1 cellular context compared by ENCODE assay signal in the genomic region with DNA sequence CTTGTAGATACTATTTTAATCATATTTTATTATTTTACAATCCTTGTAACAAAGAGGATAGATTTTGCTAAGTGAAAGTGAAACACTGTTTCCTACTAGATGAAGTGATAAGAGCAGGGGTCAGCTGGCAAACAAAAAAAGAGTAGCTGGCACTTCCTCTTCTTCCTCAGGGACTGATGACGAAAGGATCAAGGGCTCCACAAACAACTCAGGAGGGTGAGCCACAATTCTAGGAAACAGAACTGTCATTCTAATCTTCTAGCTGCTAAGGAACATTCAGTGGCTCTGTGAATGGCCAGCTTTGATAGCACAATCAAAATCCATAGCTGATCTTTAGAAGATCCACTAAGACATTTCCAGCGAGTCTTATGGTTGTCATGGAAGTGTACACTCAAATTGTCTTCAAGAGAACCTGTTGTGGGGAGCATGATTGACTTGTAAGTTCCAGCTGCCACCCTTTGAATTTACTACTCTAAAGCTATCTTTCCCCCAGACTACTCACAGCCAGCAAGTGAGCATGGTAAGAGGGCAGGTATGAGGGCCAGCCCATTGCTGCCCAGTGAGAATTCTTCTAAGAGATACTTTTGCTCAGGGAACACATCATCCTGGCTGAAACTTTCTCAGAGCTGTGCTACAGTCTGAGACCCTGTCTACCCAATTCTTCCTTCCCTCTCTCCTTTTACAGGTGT.
TF ChIP-seq lines count a peak whose summit lies in the region.

No MANE protein-coding gene starts in this region.

TF ChIP-seq in K562, 482 proteins besides CTCF, POLR2A, EP300 and RAD21 (continued from another document and continues in another):
- TF ChIP-seq, protein P1, sequence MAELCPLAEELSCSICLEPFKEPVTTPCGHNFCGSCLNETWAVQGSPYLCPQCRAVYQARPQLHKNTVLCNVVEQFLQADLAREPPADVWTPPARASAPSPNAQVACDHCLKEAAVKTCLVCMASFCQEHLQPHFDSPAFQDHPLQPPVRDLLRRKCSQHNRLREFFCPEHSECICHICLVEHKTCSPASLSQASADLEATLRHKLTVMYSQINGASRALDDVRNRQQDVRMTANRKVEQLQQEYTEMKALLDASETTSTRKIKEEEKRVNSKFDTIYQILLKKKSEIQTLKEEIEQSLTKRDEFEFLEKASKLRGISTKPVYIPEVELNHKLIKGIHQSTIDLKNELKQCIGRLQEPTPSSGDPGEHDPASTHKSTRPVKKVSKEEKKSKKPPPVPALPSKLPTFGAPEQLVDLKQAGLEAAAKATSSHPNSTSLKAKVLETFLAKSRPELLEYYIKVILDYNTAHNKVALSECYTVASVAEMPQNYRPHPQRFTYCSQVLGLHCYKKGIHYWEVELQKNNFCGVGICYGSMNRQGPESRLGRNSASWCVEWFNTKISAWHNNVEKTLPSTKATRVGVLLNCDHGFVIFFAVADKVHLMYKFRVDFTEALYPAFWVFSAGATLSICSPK (IDR thresholded peaks at IDR 0.05; ENCODE audit: borderline replicate concordance), result no peak
- TF ChIP-seq L3MBTL2 (IDR thresholded peaks at IDR 0.05), result no peak
- TF ChIP-seq ZNF184 (CRISPR knock-in tag; IDR thresholded peaks at IDR 0.05), result no peak
- TF ChIP-seq, protein P2, sequence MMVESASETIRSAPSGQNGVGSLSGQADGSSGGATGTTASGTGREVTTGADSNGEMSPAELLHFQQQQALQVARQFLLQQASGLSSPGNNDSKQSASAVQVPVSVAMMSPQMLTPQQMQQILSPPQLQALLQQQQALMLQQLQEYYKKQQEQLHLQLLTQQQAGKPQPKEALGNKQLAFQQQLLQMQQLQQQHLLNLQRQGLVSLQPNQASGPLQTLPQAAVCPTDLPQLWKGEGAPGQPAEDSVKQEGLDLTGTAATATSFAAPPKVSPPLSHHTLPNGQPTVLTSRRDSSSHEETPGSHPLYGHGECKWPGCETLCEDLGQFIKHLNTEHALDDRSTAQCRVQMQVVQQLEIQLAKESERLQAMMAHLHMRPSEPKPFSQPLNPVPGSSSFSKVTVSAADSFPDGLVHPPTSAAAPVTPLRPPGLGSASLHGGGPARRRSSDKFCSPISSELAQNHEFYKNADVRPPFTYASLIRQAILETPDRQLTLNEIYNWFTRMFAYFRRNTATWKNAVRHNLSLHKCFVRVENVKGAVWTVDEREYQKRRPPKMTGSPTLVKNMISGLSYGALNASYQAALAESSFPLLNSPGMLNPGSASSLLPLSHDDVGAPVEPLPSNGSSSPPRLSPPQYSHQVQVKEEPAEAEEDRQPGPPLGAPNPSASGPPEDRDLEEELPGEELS (CRISPR knock-in tag; IDR thresholded peaks at IDR 0.05; ENCODE audit: borderline replicate concordance), result no peak
- no peak for TF ChIP-seq PML (IDR thresholded peaks at IDR 0.05; ENCODE audit: low read length)
- TF ChIP-seq DPF2 (IDR thresholded peaks at IDR 0.05), result peak; percentile 30; the same call in 1 of the 2 replicates
- peak in 1 of 2 experiments; percentile 71; a peak in 1 of 4 replicates for TF ChIP-seq RCOR1 (IDR thresholded peaks at IDR 0.05; ENCODE audit: borderline replicate concordance in 1 of 2, low read depth in 2 of 2, low read length in 2 of 2)
- TF ChIP-seq, protein P3, sequence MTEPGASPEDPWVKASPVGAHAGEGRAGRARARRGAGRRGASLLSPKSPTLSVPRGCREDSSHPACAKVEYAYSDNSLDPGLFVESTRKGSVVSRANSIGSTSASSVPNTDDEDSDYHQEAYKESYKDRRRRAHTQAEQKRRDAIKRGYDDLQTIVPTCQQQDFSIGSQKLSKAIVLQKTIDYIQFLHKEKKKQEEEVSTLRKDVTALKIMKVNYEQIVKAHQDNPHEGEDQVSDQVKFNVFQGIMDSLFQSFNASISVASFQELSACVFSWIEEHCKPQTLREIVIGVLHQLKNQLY (CRISPR knock-in tag; conservative IDR thresholded peaks at IDR 0.05), result no peak
- no peak for TF ChIP-seq IRF2 (CRISPR knock-in tag; IDR thresholded peaks at IDR 0.05)
- TF ChIP-seq SAP30 (IDR thresholded peaks at IDR 0.05; ENCODE audit: borderline replicate concordance, insufficient read depth, low read depth, low read length, poor library complexity, severe bottlenecking), result no peak
- TF ChIP-seq ZNF316 (IDR thresholded peaks at IDR 0.05), result no peak
- no peak for TF ChIP-seq ZFPM2 (CRISPR knock-in tag; IDR thresholded peaks at IDR 0.05)
- TF ChIP-seq NCOA1 (IDR thresholded peaks at IDR 0.05; ENCODE audit: low read depth), result no peak; the same call in 1 of the 2 replicates
- no peak for TF ChIP-seq ZNF232 (CRISPR knock-in tag; IDR thresholded peaks at IDR 0.05)
- no peak for TF ChIP-seq ELF2 (CRISPR knock-in tag; IDR thresholded peaks at IDR 0.05)
- TF ChIP-seq RBBP5 (IDR thresholded peaks at IDR 0.05; ENCODE audit: borderline replicate concordance, insufficient read depth, low read length, poor library complexity, severe bottlenecking), result no peak
- no peak for TF ChIP-seq ZNF217 (CRISPR knock-in tag; IDR thresholded peaks at IDR 0.05)
- 0 out of 2 replicates have a peak, but pooled peaks have one; percentile 38 for TF ChIP-seq MYNN (IDR thresholded peaks at IDR 0.05)
- no peak for TF ChIP-seq MYNN (CRISPR knock-in tag; IDR thresholded peaks at IDR 0.05)
- peak; percentile 59; the same call in 1 of the 2 replicates for TF ChIP-seq NBN (IDR thresholded peaks at IDR 0.05; ENCODE audit: low read depth)
- TF ChIP-seq ILF3 (IDR thresholded peaks at IDR 0.05; ENCODE audit: borderline replicate concordance), result no peak
- TF ChIP-seq, protein P4, sequence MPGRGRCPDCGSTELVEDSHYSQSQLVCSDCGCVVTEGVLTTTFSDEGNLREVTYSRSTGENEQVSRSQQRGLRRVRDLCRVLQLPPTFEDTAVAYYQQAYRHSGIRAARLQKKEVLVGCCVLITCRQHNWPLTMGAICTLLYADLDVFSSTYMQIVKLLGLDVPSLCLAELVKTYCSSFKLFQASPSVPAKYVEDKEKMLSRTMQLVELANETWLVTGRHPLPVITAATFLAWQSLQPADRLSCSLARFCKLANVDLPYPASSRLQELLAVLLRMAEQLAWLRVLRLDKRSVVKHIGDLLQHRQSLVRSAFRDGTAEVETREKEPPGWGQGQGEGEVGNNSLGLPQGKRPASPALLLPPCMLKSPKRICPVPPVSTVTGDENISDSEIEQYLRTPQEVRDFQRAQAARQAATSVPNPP (IDR thresholded peaks at IDR 0.05; ENCODE audit: borderline replicate concordance, insufficient read depth, insufficient read length), result no peak
- TF ChIP-seq, protein P5, sequence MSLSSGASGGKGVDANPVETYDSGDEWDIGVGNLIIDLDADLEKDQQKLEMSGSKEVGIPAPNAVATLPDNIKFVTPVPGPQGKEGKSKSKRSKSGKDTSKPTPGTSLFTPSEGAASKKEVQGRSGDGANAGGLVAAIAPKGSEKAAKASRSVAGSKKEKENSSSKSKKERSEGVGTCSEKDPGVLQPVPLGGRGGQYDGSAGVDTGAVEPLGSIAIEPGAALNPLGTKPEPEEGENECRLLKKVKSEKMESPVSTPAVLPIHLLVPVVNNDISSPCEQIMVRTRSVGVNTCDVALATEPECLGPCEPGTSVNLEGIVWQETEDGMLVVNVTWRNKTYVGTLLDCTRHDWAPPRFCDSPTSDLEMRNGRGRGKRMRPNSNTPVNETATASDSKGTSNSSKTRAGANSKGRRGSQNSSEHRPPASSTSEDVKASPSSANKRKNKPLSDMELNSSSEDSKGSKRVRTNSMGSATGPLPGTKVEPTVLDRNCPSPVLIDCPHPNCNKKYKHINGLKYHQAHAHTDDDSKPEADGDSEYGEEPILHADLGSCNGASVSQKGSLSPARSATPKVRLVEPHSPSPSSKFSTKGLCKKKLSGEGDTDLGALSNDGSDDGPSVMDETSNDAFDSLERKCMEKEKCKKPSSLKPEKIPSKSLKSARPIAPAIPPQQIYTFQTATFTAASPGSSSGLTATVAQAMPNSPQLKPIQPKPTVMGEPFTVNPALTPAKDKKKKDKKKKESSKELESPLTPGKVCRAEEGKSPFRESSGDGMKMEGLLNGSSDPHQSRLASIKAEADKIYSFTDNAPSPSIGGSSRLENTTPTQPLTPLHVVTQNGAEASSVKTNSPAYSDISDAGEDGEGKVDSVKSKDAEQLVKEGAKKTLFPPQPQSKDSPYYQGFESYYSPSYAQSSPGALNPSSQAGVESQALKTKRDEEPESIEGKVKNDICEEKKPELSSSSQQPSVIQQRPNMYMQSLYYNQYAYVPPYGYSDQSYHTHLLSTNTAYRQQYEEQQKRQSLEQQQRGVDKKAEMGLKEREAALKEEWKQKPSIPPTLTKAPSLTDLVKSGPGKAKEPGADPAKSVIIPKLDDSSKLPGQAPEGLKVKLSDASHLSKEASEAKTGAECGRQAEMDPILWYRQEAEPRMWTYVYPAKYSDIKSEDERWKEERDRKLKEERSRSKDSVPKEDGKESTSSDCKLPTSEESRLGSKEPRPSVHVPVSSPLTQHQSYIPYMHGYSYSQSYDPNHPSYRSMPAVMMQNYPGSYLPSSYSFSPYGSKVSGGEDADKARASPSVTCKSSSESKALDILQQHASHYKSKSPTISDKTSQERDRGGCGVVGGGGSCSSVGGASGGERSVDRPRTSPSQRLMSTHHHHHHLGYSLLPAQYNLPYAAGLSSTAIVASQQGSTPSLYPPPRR (CRISPR knock-in tag; IDR thresholded peaks at IDR 0.05; ENCODE audit: borderline replicate concordance), result no peak
- TF ChIP-seq GATA2 (CRISPR knock-in tag; IDR thresholded peaks at IDR 0.05), result peak; percentile 79
- no peak for TF ChIP-seq XRCC5 (IDR thresholded peaks at IDR 0.05; ENCODE audit: low read depth, low read length)
- TF ChIP-seq, protein P6, sequence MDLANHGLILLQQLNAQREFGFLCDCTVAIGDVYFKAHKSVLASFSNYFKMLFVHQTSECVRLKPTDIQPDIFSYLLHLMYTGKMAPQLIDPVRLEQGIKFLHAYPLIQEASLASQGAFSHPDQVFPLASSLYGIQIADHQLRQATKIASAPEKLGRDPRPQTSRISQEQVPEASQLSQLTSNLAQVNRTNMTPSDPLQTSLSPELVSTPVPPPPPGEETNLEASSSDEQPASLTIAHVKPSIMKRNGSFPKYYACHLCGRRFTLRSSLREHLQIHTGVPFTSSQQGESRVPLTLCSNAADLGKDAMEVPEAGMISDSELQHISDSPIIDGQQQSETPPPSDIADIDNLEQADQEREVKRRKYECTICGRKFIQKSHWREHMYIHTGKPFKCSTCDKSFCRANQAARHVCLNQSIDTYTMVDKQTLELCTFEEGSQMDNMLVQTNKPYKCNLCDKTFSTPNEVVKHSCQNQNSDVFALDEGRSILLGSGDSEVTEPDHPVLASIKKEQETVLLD (IDR thresholded peaks at IDR 0.05), result no peak
- no peak for TF ChIP-seq ZNF551 (CRISPR knock-in tag; IDR thresholded peaks at IDR 0.05)
- TF ChIP-seq, protein P7, sequence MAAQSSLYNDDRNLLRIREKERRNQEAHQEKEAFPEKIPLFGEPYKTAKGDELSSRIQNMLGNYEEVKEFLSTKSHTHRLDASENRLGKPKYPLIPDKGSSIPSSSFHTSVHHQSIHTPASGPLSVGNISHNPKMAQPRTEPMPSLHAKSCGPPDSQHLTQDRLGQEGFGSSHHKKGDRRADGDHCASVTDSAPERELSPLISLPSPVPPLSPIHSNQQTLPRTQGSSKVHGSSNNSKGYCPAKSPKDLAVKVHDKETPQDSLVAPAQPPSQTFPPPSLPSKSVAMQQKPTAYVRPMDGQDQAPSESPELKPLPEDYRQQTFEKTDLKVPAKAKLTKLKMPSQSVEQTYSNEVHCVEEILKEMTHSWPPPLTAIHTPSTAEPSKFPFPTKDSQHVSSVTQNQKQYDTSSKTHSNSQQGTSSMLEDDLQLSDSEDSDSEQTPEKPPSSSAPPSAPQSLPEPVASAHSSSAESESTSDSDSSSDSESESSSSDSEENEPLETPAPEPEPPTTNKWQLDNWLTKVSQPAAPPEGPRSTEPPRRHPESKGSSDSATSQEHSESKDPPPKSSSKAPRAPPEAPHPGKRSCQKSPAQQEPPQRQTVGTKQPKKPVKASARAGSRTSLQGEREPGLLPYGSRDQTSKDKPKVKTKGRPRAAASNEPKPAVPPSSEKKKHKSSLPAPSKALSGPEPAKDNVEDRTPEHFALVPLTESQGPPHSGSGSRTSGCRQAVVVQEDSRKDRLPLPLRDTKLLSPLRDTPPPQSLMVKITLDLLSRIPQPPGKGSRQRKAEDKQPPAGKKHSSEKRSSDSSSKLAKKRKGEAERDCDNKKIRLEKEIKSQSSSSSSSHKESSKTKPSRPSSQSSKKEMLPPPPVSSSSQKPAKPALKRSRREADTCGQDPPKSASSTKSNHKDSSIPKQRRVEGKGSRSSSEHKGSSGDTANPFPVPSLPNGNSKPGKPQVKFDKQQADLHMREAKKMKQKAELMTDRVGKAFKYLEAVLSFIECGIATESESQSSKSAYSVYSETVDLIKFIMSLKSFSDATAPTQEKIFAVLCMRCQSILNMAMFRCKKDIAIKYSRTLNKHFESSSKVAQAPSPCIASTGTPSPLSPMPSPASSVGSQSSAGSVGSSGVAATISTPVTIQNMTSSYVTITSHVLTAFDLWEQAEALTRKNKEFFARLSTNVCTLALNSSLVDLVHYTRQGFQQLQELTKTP (IDR thresholded peaks at IDR 0.05; ENCODE audit: low read depth in 1 of 2, partially characterized antibody in 2 of 2), result no peak
- TF ChIP-seq MAZ (CRISPR knock-in tag; conservative IDR thresholded peaks at IDR 0.05 in 1 of 2, IDR thresholded peaks at IDR 0.05 in 1 of 2), result peak in 1 of 2 experiments; percentile 50; a peak in 1 of 4 replicates
- 0 out of 2 replicates have a peak, but pooled peaks have one; percentile 23 for TF ChIP-seq NFIC (IDR thresholded peaks at IDR 0.05)
- TF ChIP-seq HNRNPUL1 (IDR thresholded peaks at IDR 0.05; ENCODE audit: low read length), result no peak
- TF ChIP-seq, protein P8, sequence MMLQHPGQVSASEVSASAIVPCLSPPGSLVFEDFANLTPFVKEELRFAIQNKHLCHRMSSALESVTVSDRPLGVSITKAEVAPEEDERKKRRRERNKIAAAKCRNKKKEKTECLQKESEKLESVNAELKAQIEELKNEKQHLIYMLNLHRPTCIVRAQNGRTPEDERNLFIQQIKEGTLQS (IDR thresholded peaks at IDR 0.05), result peak; percentile 89
- TF ChIP-seq, protein P8 (CRISPR knock-in tag; conservative IDR thresholded peaks at IDR 0.05), result no peak; the same call in 1 of the 2 replicates
- TF ChIP-seq, protein P9, sequence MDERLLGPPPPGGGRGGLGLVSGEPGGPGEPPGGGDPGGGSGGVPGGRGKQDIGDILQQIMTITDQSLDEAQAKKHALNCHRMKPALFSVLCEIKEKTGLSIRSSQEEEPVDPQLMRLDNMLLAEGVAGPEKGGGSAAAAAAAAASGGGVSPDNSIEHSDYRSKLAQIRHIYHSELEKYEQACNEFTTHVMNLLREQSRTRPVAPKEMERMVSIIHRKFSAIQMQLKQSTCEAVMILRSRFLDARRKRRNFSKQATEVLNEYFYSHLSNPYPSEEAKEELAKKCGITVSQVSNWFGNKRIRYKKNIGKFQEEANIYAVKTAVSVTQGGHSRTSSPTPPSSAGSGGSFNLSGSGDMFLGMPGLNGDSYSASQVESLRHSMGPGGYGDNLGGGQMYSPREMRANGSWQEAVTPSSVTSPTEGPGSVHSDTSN (CRISPR knock-in tag; IDR thresholded peaks at IDR 0.05; ENCODE audit: low read depth), result no peak
- TF ChIP-seq, protein P9 (tag; conservative IDR thresholded peaks at IDR 0.05; ENCODE audit: low read depth), result 0 out of 2 replicates have a peak, but pooled peaks have one; percentile 18
- TF ChIP-seq RBM15 (IDR thresholded peaks at IDR 0.05; ENCODE audit: insufficient read depth, low read length), result no peak
- TF ChIP-seq NUFIP1 (IDR thresholded peaks at IDR 0.05; ENCODE audit: partially characterized antibody), result no peak
